Comparison of ENCODE assay signal across 1 cellular context in genomic region chr3:51672083-51672475, GRCh38.
TF ChIP-seq lines count a peak whose summit lies in the region.

No MANE protein-coding gene starts in this region.

TF ChIP-seq in SK-N-SH, 30 proteins besides CTCF, POLR2A, EP300 and RAD21 (continued from another document):
- TF ChIP-seq ZBTB33 (IDR thresholded peaks at IDR 0.05; ENCODE audit: borderline replicate concordance, low read depth) (no peak), FOXM1 (IDR thresholded peaks at IDR 0.05; ENCODE audit: low read depth) (no peak), MXI1 (IDR thresholded peaks at IDR 0.05; ENCODE audit: low read depth, low read length) (no peak), TCF12 (IDR thresholded peaks at IDR 0.05) (no peak), SIN3A (IDR thresholded peaks at IDR 0.05; ENCODE audit: borderline replicate concordance, low read depth, low read length) (no peak)
- TF ChIP-seq, protein P1, sequence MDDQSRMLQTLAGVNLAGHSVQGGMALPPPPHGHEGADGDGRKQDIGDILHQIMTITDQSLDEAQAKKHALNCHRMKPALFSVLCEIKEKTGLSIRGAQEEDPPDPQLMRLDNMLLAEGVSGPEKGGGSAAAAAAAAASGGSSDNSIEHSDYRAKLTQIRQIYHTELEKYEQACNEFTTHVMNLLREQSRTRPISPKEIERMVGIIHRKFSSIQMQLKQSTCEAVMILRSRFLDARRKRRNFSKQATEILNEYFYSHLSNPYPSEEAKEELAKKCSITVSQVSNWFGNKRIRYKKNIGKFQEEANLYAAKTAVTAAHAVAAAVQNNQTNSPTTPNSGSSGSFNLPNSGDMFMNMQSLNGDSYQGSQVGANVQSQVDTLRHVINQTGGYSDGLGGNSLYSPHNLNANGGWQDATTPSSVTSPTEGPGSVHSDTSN (IDR thresholded peaks at IDR 0.05): no peak
TF ChIP-seq in SK-N-SH: peak in this region for 0.
